In genomic region chr5:111694183-111694582, GRCh38 we compare ENCODE assay signal across 18 cellular contexts.
DNase-seq lines count a peak whose midpoint lies in the region; FAIRE-seq and TF ChIP-seq lines count a peak whose summit lies in the region.
"Had no signal": no experiment of that assay in that cellular context is flagged by ENCODE, and none has a peak within 500 bp of the region (broad histone marks: within the 10 kb centered on the region; RNA-seq: fewer than 3 reads in every experiment).

No MANE protein-coding gene starts in this region.

- TF ChIP-seq CTCF in cardiac fibroblast (IDR thresholded peaks at IDR 0.05; ENCODE audit: low read depth, low read length), result no peak
- TF ChIP-seq CTCF in kidney (IDR thresholded peaks at IDR 0.05; ENCODE audit: borderline replicate concordance, extremely low read depth, insufficient read depth), result no peak
- no peak for TF ChIP-seq CTCF in type B pancreatic cell (conservative IDR thresholded peaks at IDR 0.05)

- no peaks in the 10 kb centered on the region for H3K36me3 ChIP-seq in kidney (ENCODE audit: control insufficient read depth in 1 of 2, insufficient read depth in 2 of 2, low read length in 2 of 2)
- H3K36me3 ChIP-seq: ascending aorta, thoracic aorta had no signal

- peaks cover 5 to 7% of the 10 kb centered on the region in 2 donors for H3K4me1 ChIP-seq in kidney (ENCODE audit: control insufficient read depth in 1 of 2, insufficient read depth in 1 of 2, low read depth in 1 of 2, low read length in 2 of 2)

- H3K27ac ChIP-seq in kidney (ENCODE audit: low read depth in 2 of 2, low read length in 2 of 2), result no peak overlapping the region
- H3K27ac ChIP-seq: ascending aorta, dorsolateral prefrontal cortex, thoracic aorta had no signal

- peaks cover 3% of the 10 kb centered on the region for H3K27me3 Mint-ChIP-seq in type B pancreatic cell

- peak; percentile 75 for DNase-seq in AG20443 (ENCODE audit: low spot score)
- peak; percentile 63 for DNase-seq in LHCN-M2 (ENCODE audit: low read depth)
- DNase-seq in cardiac fibroblast (ENCODE audit: low read depth in 2 of 2), result peak; percentile 65 to 84
- no peak for DNase-seq in kidney
- DNase-seq in DMS 273 (lab: John Stamatoyannopoulos, UW; ENCODE audit: unreplicated experiment), result no peak
- no peak for DNase-seq in type B pancreatic cell (ENCODE audit: extremely low spot score, unreplicated experiment)
- no peak for DNase-seq in LoVo (ENCODE audit: low spot score)
- no peak for DNase-seq in HuH-7.5 (ENCODE audit: low spot score)
- DNase-seq: dorsolateral prefrontal cortex; left cardiac atrium; RPMI8226; stimulated activated CD4-positive, alpha-beta T cell treated with anti-CD3 and anti-CD28 coated beads, Interleukin-1b, Interleukin-23, amount 100 ng/mL, for 48 hours had no signal

- H3K36me3 Mint-ChIP-seq in type B pancreatic cell, result peaks cover 5% of the 10 kb centered on the region

- H3K9me3 ChIP-seq in kidney (ENCODE audit: control insufficient read depth in 1 of 2, low read length in 2 of 2), result no peaks in the 10 kb centered on the region
- H3K9me3 ChIP-seq: ascending aorta, thoracic aorta had no signal

- no peak overlapping the region for H3K9ac ChIP-seq in kidney (ENCODE audit: low read length in 2 of 2)

- H3K4me3 ChIP-seq in cardiac fibroblast (replicated peaks in 1 of 2; ENCODE audit: low read depth in 2 of 2, low read length in 2 of 2) (no peak overlapping the region), kidney (ENCODE audit: low read length in 2 of 2) (no peak overlapping the region)
- H3K4me3 ChIP-seq: ascending aorta, dorsolateral prefrontal cortex, thoracic aorta had no signal

- no peak overlapping the region for H3K4me3 Mint-ChIP-seq in type B pancreatic cell
- H3K4me3 Mint-ChIP-seq: activated T-helper 1 cell treated with anti-CD3 and anti-CD28 coated beads, Interleukin-12 subunit alpha, Interleukin-12 subunit beta, Interleukin-2, Interleukin-4 antibody, amounts not matched to agents 30 ng/mL and 10 ng/mL and 1 ng/mL, durations not matched to agents 14 hours and 24 hours and 36 hours; B cell; T-helper 2 cell treated with Interferon-gamma antibody and Interleukin-4, amounts not matched to agents 5 μg/mL and 100 μg/mL, for 36 hours had no signal

- peaks cover 6% of the 10 kb centered on the region for H3K9me3 Mint-ChIP-seq in type B pancreatic cell
- H3K9me3 Mint-ChIP-seq: activated T-helper 1 cell treated with anti-CD3 and anti-CD28 coated beads, Interleukin-12 subunit alpha, Interleukin-12 subunit beta, Interleukin-2, Interleukin-4 antibody, amounts not matched to agents 30 ng/mL and 10 ng/mL and 1 ng/mL, durations not matched to agents 14 hours and 24 hours and 36 hours; T-helper 2 cell treated with Interferon-gamma antibody and Interleukin-4, amounts not matched to agents 5 μg/mL and 100 μg/mL, for 36 hours had no signal

- H3K4me1 Mint-ChIP-seq in type B pancreatic cell (ENCODE audit: unreplicated experiment), result peaks cover 19% of the 10 kb centered on the region
- H3K4me1 Mint-ChIP-seq: B cell had no signal

- no peak overlapping the region for H3K27ac Mint-ChIP-seq in type B pancreatic cell
- H3K27ac Mint-ChIP-seq: activated T-helper 1 cell treated with anti-CD3 and anti-CD28 coated beads, Interleukin-12 subunit alpha, Interleukin-12 subunit beta, Interleukin-2, Interleukin-4 antibody, amounts not matched to agents 30 ng/mL and 10 ng/mL and 1 ng/mL, durations not matched to agents 14 hours and 24 hours and 36 hours; B cell; progenitor cell of endocrine pancreas; T-helper 2 cell treated with Interferon-gamma antibody and Interleukin-4, amounts not matched to agents 5 μg/mL and 100 μg/mL, for 36 hours had no signal

- intact Hi-C loops in kidney (cut with DNase I), result no loop called here

- peak; percentile 11 for FAIRE-seq in kidney (lab: Jason Lieb, UNC)

Comparison
In these comparisons a context has a peak if more than half of its experiments do, and no peak if none do; other contexts are left out.
1. DNase-seq: peak in AG20443 (single experiment), LHCN-M2 (single experiment) and cardiac fibroblast (2 of 2); none in kidney (single experiment), DMS 273 (single experiment), type B pancreatic cell (single experiment), LoVo (single experiment) and HuH-7.5 (single experiment).